In the genomic region with DNA sequence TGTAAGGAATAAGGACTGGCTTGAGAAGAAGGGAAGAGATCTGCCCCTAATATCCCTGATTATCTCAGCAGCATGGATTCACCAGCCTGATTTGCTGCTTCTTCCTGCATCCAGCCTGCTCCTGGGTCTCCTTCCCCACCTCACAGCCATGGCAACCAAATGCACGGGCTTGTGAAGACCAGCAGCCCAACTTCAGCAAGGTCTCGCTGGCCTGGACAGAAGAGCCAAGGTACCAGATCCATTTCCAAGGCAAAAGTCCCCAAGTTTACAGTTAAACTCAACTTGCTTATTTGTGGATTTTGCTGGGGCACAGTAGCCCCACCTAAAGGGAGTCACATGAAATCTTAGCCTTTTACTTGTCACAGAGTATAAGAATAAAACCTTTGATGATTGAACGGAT, we compare ENCODE assay signal across 1 cellular context.
TF ChIP-seq lines count a peak whose summit lies in the region.

No MANE protein-coding gene starts in this region.

TF ChIP-seq in H1, 55 proteins besides CTCF, POLR2A, EP300 and RAD21 (continued from another document):
- TF ChIP-seq, protein P1, sequence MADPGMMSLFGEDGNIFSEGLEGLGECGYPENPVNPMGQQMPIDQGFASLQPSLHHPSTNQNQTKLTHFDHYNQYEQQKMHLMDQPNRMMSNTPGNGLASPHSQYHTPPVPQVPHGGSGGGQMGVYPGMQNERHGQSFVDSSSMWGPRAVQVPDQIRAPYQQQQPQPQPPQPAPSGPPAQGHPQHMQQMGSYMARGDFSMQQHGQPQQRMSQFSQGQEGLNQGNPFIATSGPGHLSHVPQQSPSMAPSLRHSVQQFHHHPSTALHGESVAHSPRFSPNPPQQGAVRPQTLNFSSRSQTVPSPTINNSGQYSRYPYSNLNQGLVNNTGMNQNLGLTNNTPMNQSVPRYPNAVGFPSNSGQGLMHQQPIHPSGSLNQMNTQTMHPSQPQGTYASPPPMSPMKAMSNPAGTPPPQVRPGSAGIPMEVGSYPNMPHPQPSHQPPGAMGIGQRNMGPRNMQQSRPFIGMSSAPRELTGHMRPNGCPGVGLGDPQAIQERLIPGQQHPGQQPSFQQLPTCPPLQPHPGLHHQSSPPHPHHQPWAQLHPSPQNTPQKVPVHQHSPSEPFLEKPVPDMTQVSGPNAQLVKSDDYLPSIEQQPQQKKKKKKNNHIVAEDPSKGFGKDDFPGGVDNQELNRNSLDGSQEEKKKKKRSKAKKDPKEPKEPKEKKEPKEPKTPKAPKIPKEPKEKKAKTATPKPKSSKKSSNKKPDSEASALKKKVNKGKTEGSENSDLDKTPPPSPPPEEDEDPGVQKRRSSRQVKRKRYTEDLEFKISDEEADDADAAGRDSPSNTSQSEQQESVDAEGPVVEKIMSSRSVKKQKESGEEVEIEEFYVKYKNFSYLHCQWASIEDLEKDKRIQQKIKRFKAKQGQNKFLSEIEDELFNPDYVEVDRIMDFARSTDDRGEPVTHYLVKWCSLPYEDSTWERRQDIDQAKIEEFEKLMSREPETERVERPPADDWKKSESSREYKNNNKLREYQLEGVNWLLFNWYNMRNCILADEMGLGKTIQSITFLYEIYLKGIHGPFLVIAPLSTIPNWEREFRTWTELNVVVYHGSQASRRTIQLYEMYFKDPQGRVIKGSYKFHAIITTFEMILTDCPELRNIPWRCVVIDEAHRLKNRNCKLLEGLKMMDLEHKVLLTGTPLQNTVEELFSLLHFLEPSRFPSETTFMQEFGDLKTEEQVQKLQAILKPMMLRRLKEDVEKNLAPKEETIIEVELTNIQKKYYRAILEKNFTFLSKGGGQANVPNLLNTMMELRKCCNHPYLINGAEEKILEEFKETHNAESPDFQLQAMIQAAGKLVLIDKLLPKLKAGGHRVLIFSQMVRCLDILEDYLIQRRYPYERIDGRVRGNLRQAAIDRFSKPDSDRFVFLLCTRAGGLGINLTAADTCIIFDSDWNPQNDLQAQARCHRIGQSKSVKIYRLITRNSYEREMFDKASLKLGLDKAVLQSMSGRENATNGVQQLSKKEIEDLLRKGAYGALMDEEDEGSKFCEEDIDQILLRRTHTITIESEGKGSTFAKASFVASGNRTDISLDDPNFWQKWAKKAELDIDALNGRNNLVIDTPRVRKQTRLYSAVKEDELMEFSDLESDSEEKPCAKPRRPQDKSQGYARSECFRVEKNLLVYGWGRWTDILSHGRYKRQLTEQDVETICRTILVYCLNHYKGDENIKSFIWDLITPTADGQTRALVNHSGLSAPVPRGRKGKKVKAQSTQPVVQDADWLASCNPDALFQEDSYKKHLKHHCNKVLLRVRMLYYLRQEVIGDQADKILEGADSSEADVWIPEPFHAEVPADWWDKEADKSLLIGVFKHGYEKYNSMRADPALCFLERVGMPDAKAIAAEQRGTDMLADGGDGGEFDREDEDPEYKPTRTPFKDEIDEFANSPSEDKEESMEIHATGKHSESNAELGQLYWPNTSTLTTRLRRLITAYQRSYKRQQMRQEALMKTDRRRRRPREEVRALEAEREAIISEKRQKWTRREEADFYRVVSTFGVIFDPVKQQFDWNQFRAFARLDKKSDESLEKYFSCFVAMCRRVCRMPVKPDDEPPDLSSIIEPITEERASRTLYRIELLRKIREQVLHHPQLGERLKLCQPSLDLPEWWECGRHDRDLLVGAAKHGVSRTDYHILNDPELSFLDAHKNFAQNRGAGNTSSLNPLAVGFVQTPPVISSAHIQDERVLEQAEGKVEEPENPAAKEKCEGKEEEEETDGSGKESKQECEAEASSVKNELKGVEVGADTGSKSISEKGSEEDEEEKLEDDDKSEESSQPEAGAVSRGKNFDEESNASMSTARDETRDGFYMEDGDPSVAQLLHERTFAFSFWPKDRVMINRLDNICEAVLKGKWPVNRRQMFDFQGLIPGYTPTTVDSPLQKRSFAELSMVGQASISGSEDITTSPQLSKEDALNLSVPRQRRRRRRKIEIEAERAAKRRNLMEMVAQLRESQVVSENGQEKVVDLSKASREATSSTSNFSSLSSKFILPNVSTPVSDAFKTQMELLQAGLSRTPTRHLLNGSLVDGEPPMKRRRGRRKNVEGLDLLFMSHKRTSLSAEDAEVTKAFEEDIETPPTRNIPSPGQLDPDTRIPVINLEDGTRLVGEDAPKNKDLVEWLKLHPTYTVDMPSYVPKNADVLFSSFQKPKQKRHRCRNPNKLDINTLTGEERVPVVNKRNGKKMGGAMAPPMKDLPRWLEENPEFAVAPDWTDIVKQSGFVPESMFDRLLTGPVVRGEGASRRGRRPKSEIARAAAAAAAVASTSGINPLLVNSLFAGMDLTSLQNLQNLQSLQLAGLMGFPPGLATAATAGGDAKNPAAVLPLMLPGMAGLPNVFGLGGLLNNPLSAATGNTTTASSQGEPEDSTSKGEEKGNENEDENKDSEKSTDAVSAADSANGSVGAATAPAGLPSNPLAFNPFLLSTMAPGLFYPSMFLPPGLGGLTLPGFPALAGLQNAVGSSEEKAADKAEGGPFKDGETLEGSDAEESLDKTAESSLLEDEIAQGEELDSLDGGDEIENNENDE (IDR thresholded peaks at IDR 0.05; ENCODE audit: insufficient replicate concordance, low read length): no peak
- TF ChIP-seq FOSL1 (IDR thresholded peaks at IDR 0.05; ENCODE audit: insufficient read depth, low read depth, low read length): no peak
- TF ChIP-seq GABPA (IDR thresholded peaks at IDR 0.05; ENCODE audit: borderline replicate concordance, insufficient read depth, low read length): no peak
- TF ChIP-seq GTF2F1 (IDR thresholded peaks at IDR 0.05; ENCODE audit: borderline replicate concordance, low read depth, low read length): no peak
- TF ChIP-seq SAP30 (IDR thresholded peaks at IDR 0.05; ENCODE audit: insufficient read depth, insufficient replicate concordance, low read length): no peak
- no peak for TF ChIP-seq ASH2L (IDR thresholded peaks at IDR 0.05; ENCODE audit: low read length)
- no peak for TF ChIP-seq KDM5A (IDR thresholded peaks at IDR 0.05; ENCODE audit: low read length)
- TF ChIP-seq NRF1 (IDR thresholded peaks at IDR 0.05; ENCODE audit: low read depth, low read length): no peak
- no peak for TF ChIP-seq RNF2 (IDR thresholded peaks at IDR 0.05; ENCODE audit: borderline replicate concordance, low read depth, low read length, missing control alignments, poor library complexity, severe bottlenecking)
- TF ChIP-seq HDAC2 (IDR thresholded peaks at IDR 0.05; ENCODE audit: borderline replicate concordance in 1 of 2, low read depth in 2 of 2, low read length in 2 of 2): no peak
- TF ChIP-seq CHD2 (IDR thresholded peaks at IDR 0.05; ENCODE audit: low read length): no peak
- TF ChIP-seq CTBP2 (IDR thresholded peaks at IDR 0.05; ENCODE audit: borderline replicate concordance, insufficient read depth, insufficient read length, low read length): no peak
- no peak for TF ChIP-seq TAF1 (IDR thresholded peaks at IDR 0.05; ENCODE audit: low read depth, low read length)
- no peak for TF ChIP-seq RFX5 (IDR thresholded peaks at IDR 0.05; ENCODE audit: borderline replicate concordance, low read depth, low read length)
- TF ChIP-seq POU5F1 (IDR thresholded peaks at IDR 0.05; ENCODE audit: low read depth, low read length): no peak
- TF ChIP-seq JUN (IDR thresholded peaks at IDR 0.05; ENCODE audit: low read depth, low read length): no peak
